8 cellular contexts compared by ENCODE assay signal in the genomic region with DNA sequence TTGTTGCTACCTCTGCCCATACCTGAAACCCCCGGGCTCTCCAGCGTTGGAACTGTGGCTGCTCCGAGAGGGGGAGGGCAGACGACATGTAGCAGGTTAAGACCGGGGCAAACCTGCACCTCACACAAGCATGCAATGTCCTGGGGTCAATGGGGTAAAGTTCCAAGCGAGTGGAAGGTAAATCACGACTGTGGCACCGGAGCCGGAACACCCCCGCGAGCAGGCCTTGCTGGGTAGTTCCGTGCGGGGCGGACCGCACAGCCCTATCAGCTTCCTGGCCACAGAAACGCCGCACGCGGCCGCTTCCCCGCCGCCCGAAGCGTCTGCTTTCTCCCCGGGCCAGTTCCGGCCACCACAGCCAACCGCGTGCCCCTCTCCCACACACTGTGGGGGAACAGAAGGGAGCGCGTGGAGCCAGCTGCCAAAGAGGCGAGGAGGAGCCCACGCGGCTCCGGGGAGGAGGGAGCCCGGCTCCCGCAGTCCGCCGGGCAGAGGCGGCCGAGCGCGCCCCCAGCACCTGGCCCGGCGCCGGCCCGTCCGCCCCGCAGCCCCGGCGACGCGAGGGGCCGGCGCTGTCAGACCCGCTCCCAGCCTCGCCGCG. TPM values are rescaled to one million over a fixed set of nuclear protein-coding genes. Genes with fewer than 3 reads are reported as not detected.
DNase-seq lines count a peak whose midpoint lies in the region; ATAC-seq and TF ChIP-seq lines count a peak whose summit lies in the region.

No MANE protein-coding gene starts in this region.

- no peak for ATAC-seq in thoracic aorta (ENCODE audit: insufficient number of reproducible peaks, low FRiP score, low read depth)

- no peak for TF ChIP-seq CTCF in 22Rv1 (IDR thresholded peaks at IDR 0.05)
- no peak for TF ChIP-seq CTCF in lower leg skin (IDR thresholded peaks at IDR 0.05)
- no peak for TF ChIP-seq CTCF in thoracic aorta (IDR thresholded peaks at IDR 0.05)

- H3K27me3 ChIP-seq in thoracic aorta (replicated peaks; ENCODE audit: insufficient read depth), result no peaks in the 10 kb centered on the region

- H3K27ac ChIP-seq in 22Rv1, result peak overlapping the region; percentile 55
- no peak overlapping the region for H3K27ac ChIP-seq in thoracic aorta

- H3K4me3 ChIP-seq in lower leg skin (ENCODE audit: low read depth, poor library complexity, severe bottlenecking) (peak overlapping the region; percentile 37), thoracic aorta (peak overlapping the region; percentile 65)

- DNase-seq in GF-D8 (lab: John Stamatoyannopoulos, UW) (peak; percentile 20), SK-MEL-5 (ENCODE audit: low read depth, low spot score) (peak; percentile 2), cerebellum (ENCODE audit: low spot score) (peak; percentile 73), lower leg skin (ENCODE audit: low spot score in 2 of 2) (peak in 1 of 2 donors; percentile 87), thoracic aorta (ENCODE audit: low spot score) (no peak), superior temporal gyrus (ENCODE audit: extremely low spot score) (no peak), SIG-M5 treated with dmso at 0.1 percent for 504 hours (lab: John Stamatoyannopoulos, UW; ENCODE audit: unreplicated experiment) (no peak)

- intact Hi-C loops in lower leg skin (cut with DNase I; ENCODE audit: low total_unique reads), result no loop called here

- in situ Hi-C loops in SK-MEL-5 (cut with HindIII; ENCODE audit: low pct_unique_long_range_greater_than_20kb, low sequenced_read_pairs), result no loop called here

- H3K9me3 ChIP-seq in thoracic aorta, result no peaks in the 10 kb centered on the region

- H3K36me3 ChIP-seq in thoracic aorta, result no peaks in the 10 kb centered on the region

- WGBS in lower leg skin, 2 donors, result 4 to 5% methylated on average over 10 to 31 of the region's 58 CpGs

- TF ChIP-seq POLR2A in lower leg skin (IDR thresholded peaks at IDR 0.05), result no peak

- peaks cover 0 to 12% of the 10 kb centered on the region in 2 donors for H3K4me1 ChIP-seq in thoracic aorta (ENCODE audit: control insufficient read depth in 1 of 2, low read depth in 2 of 2)

RNA-seq across cellular contexts. Expression of a gene that starts 1.6 kb away (rescaled TPM):
- 19.5 and 23.3 TPM in 2 replicates for total RNA-seq in SK-MEL-5 (2014; rRNA removed; shearing (Covaris generic))
- 20.7 and 29.3 TPM in 2 replicates for polyA plus RNA-seq in SK-MEL-5 (2015; cell fraction: cytosol; rRNA removed)
- polyA plus RNA-seq in SK-MEL-5 (2015; cell fraction: nucleus; rRNA removed), result 27.8 and 49.5 TPM in 2 replicates
- total RNA-seq in cerebellum, result 93.8 TPM
- 100 to 1,000 TPM; 435 to 663 (median 597) TPM for total RNA-seq in lower leg skin
- total RNA-seq in thoracic aorta, result 1 to 10 TPM; 1.2 to 5.6 TPM

RNA-seq across cellular contexts. Expression of a gene that starts 49.7 kb away (rescaled TPM):
- 8.1 and 11.0 TPM in 2 replicates for total RNA-seq in SK-MEL-5 (2014; rRNA removed; shearing (Covaris generic))
- 10.2 TPM in 2 replicates for polyA plus RNA-seq in SK-MEL-5 (2015; cell fraction: cytosol; rRNA removed)
- 42.7 and 50.6 TPM in 2 replicates for polyA plus RNA-seq in SK-MEL-5 (2015; cell fraction: nucleus; rRNA removed)
- 73.9 TPM for total RNA-seq in cerebellum
- 10 to 100 TPM in 2 of 4 donors, 1 to 10 TPM in 2; 8.6 to 18.0 (median 12.2) TPM for total RNA-seq in lower leg skin
- total RNA-seq in thoracic aorta, result 1 to 10 TPM; 8.9 to 9.2 TPM

Comparison
In these comparisons a context has a peak if more than half of its experiments do, and no peak if none do; other contexts are left out.
1. DNase-seq: peak in GF-D8 (single experiment), SK-MEL-5 (single experiment) and cerebellum (single experiment); none in thoracic aorta (single experiment), superior temporal gyrus (single experiment) and SIG-M5 treated with dmso at 0.1 percent for 504 hours (single experiment).